8 cellular contexts compared by ENCODE assay signal in the genomic region with DNA sequence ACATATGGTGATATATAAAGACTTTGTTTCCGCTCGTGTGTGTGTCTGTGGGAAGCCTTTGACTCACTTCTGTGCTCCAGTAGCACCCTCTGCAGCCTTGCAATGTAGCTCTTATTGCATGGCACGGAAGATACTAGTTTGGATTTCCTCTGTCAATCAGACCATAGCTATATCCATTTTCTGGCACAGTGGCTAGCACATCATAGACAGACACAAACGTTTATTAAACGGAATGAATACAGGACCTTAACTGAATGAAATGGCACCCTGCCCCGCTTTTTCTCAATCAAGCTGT.
A peak's percentile ranks its signal among the peaks of the same experiment; 100 is the strongest.
DNase-seq lines count a peak whose midpoint lies in the region; ATAC-seq and TF ChIP-seq lines count a peak whose summit lies in the region.

No MANE protein-coding gene starts in this region.

- H3K36me3 Mint-ChIP-seq in Calu3 (ENCODE audit: insufficient read depth, unreplicated experiment): peaks cover 28% of the 10 kb centered on the region

- H3K27ac ChIP-seq in right cardiac atrium (ENCODE audit: low read length): no peak overlapping the region
- no peak overlapping the region for H3K27ac ChIP-seq in rectal smooth muscle tissue (ENCODE audit: low read depth, low read length)

- H3K9ac ChIP-seq in rectal smooth muscle tissue (ENCODE audit: low read length): no peak overlapping the region

- no peaks in the 10 kb centered on the region for H3K4me1 ChIP-seq in right cardiac atrium (ENCODE audit: control insufficient read depth, insufficient read depth, low read length)
- no peaks in the 10 kb centered on the region for H3K4me1 ChIP-seq in rectal smooth muscle tissue (ENCODE audit: control insufficient read depth, insufficient read depth, low read length)

- H3K9me3 ChIP-seq in right cardiac atrium (ENCODE audit: control insufficient read depth, low read length): no peaks in the 10 kb centered on the region

- H3K27me3 Mint-ChIP-seq in Calu3 (ENCODE audit: unreplicated experiment): no peaks in the 10 kb centered on the region

- H3K36me3 ChIP-seq in rectal smooth muscle tissue (ENCODE audit: control insufficient read depth, insufficient read depth, low read length): no peaks in the 10 kb centered on the region

- H3K27me3 ChIP-seq in right cardiac atrium (ENCODE audit: control insufficient read depth, insufficient read depth) (no peaks in the 10 kb centered on the region), rectal smooth muscle tissue (ENCODE audit: control insufficient read depth, insufficient read depth, low read length) (no peaks in the 10 kb centered on the region)

- no peak for TF ChIP-seq CTCF in Calu3 (IDR thresholded peaks at IDR 0.05; ENCODE audit: unreplicated experiment)

- intact Hi-C loops in Calu3 (cut with micrococcal nuclease; ENCODE audit: unreplicated experiment) (no loop called here), right cardiac atrium (cut with DNase I) (no loop called here)

- H3K4me3 Mint-ChIP-seq in Calu3 (ENCODE audit: low read depth, unreplicated experiment): peak overlapping the region; percentile 96

- BruUV-seq in Calu3 (replicated peaks; lab: Mats Ljungman, UMichigan): TSS peak; percentile 24

- H3K4me3 ChIP-seq in right cardiac atrium (ENCODE audit: low read length): peak overlapping the region; percentile 38
- peak overlapping the region; percentile 93 for H3K4me3 ChIP-seq in rectal smooth muscle tissue (ENCODE audit: low read length)

- H3K27ac Mint-ChIP-seq in Calu3 (ENCODE audit: unreplicated experiment): peak overlapping the region; percentile 93

- peaks cover 25% of the 10 kb centered on the region for H3K4me1 Mint-ChIP-seq in Calu3 (ENCODE audit: low read depth, unreplicated experiment)

- ATAC-seq in GM21786 (IDR thresholded peaks at IDR 0.05; ENCODE audit: unreplicated experiment): peak; percentile 53
- peak; percentile 48 to 50 for ATAC-seq in right cardiac atrium
- no peak for ATAC-seq in GM21390 (IDR thresholded peaks at IDR 0.05; ENCODE audit: unreplicated experiment)

- WGBS in right cardiac atrium: 9% methylated on average over 6 of the region's 6 CpGs

- no peaks in the 10 kb centered on the region for H3K9me3 Mint-ChIP-seq in Calu3 (ENCODE audit: low read depth, unreplicated experiment)

- DNase-seq in Calu3 (peak; percentile 57), NCI-H460 (ENCODE audit: extremely low read depth, low read depth) (peak; percentile 6), anterior cingulate cortex (lab: John Stamatoyannopoulos, UW) (peak in 34 of 58 donors; percentile 2 to 69 (median 26)), right cardiac atrium (no peak), GOT3 (lab: John Stamatoyannopoulos, UW) (no peak)

- CTCF ChIA-PET in Calu3 (lab: Charles Lee): no interaction called here

Comparison
In these comparisons a context has a peak if more than half of its experiments do, and no peak if none do; other contexts are left out.
1. DNase-seq: peak in Calu3 (single experiment), NCI-H460 (single experiment) and anterior cingulate cortex (34 of 58); none in right cardiac atrium (0 of 3) and GOT3 (single experiment).